ENCODE assay signal across 8 cellular contexts in the genomic region with DNA sequence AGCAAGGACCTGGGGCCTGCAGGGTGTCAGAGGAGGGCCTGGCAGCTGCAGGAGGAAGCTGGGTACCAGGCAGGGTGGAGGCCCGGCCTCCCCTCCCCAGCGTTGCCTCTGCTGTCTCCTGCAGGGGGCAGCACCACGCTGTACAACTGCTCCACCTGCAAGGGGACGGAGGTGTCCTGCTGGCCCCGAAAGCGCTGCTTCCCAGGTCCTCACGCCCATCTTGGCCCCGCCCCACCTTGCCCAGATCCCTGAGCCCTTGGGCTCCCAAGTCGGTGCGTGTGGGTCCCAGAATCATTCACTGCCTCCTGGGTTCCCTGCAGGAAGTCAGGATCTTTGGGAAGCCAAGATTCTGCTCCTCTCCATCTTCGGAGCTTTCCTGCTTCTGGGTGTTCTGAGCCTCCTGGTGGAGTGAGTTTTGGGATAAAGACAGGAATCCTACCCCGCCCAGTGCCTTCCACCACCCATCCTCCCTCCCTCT. TPM values are rescaled to one million over a fixed set of nuclear protein-coding genes. Genes with fewer than 3 reads are reported as not detected.
DNase-seq lines count a peak whose midpoint lies in the region; ATAC-seq and TF ChIP-seq lines count a peak whose summit lies in the region.

No MANE protein-coding gene starts in this region.

- H3K27ac Mint-ChIP-seq in endothelial cell (ENCODE audit: unreplicated experiment): no peak overlapping the region

- no peaks in the 10 kb centered on the region for H3K27me3 ChIP-seq in BJ (ENCODE audit: control insufficient read depth, insufficient read depth, low read length)
- H3K27me3 ChIP-seq in HAP-1 (ENCODE audit: low read depth): no peaks in the 10 kb centered on the region

- peaks cover 3% of the 10 kb centered on the region; the same call in 1 of the 2 replicates for H3K4me1 ChIP-seq in HAP-1

- in situ Hi-C loops in HAP-1 (cut with MboI; ENCODE audit: low sequenced_read_pairs): no loop called here

- no peaks in the 10 kb centered on the region for H3K9me3 Mint-ChIP-seq in endothelial cell (ENCODE audit: unreplicated experiment)

- H3K27me3 Mint-ChIP-seq in endothelial cell (ENCODE audit: unreplicated experiment): peaks cover 10% of the 10 kb centered on the region

- POLR2A ChIA-PET in BJ (lab: Charles Lee): interaction anchor here (0.6 kb wide), 2 partner anchors 122 to 205 kb away, joined by 4 to 20 read pairs; no protein-coding TSS in a partner anchor

- no peaks in the 10 kb centered on the region for H3K9me3 ChIP-seq in HAP-1

- H3K36me3 Mint-ChIP-seq in endothelial cell (ENCODE audit: low read depth, unreplicated experiment): no peaks in the 10 kb centered on the region

- H3K36me3 ChIP-seq in BJ (ENCODE audit: control insufficient read depth, insufficient read depth, low read length): no peaks in the 10 kb centered on the region
- H3K36me3 ChIP-seq in HAP-1 (replicated peaks): no peaks in the 10 kb centered on the region

- no peak for ATAC-seq in HG03095 (IDR thresholded peaks at IDR 0.05; ENCODE audit: unreplicated experiment)

- H3K4me1 Mint-ChIP-seq in endothelial cell (ENCODE audit: unreplicated experiment): peaks cover 15% of the 10 kb centered on the region

- TF ChIP-seq CTCF in BJ (IDR thresholded peaks at IDR 0.05; ENCODE audit: insufficient read depth, low read depth, low read length) (peak; percentile 89), endothelial cell (IDR thresholded peaks at IDR 0.05; ENCODE audit: unreplicated experiment) (peak; percentile 71)

- CTCF ChIA-PET in BJ (lab: Yijun Ruan, JAX): interaction anchor here (0.8 to 4.8 kb wide), 21 partner anchors 9 to 331 kb away, joined by 3 to 45 read pairs (median 7); partner anchors contain the start of genes PLSCR3, SENP3, SOX15 and TMEM102

- DNase-seq in BJ (ENCODE audit: low read depth) (no peak), HAP-1 (ENCODE audit: low spot score in 2 of 2) (peak; percentile 80 to 95), NOMO-1 (lab: John Stamatoyannopoulos, UW; ENCODE audit: unreplicated experiment in 2 of 2) (peak; percentile 54 to 56), endothelial cell (ENCODE audit: low spot score) (peak; percentile 87), mesenteric fat pad (ENCODE audit: low spot score) (peak; percentile 93)
- DNase-seq in activated CD8-positive, alpha-beta memory T cell treated with anti-CD3 and anti-CD28 coated beads for 4 hours (ENCODE audit: low read depth in 2 of 2): peak; percentile 67 to 73
- DNase-seq in stimulated activated CD8-positive, alpha-beta memory T cell treated with anti-CD3 and anti-CD28 coated beads, Interleukin-15, amount 100 ng/mL, for 48 hours (ENCODE audit: low read depth in 2 of 2): peak; percentile 77 to 79

- no peak overlapping the region for H3K4me3 Mint-ChIP-seq in endothelial cell (ENCODE audit: unreplicated experiment)

- H3K4me3 ChIP-seq in BJ (ENCODE audit: low read depth, low read length) (no peak overlapping the region), HAP-1 (no peak overlapping the region)

RNA-seq across cellular contexts. Expression of gene TMEM95, which starts 1.2 kb away (rescaled TPM):
- polyA plus RNA-seq in BJ (2011; rRNA removed): not detected in 2 replicates
- not detected in 2 replicates for polyA minus RNA-seq in BJ (2011; rRNA and poly(A)+ RNA removed)
- total RNA-seq in endothelial cell (ENCODE audit: unreplicated experiment) (not detected), mesenteric fat pad (not detected)

RNA-seq across cellular contexts. Expression of gene KCTD11, which starts 4.1 kb away (rescaled TPM):
- 16.2 and 19.8 TPM in 2 replicates for polyA plus RNA-seq in BJ (2011; rRNA removed)
- 11.7 and 15.9 TPM in 2 replicates for polyA minus RNA-seq in BJ (2011; rRNA and poly(A)+ RNA removed)
- total RNA-seq in endothelial cell (ENCODE audit: unreplicated experiment): 4.8 TPM
- 11.9 TPM for total RNA-seq in mesenteric fat pad

RNA-seq across cellular contexts. Expression of gene ACAP1, which starts 19.8 kb away (rescaled TPM):
- polyA plus RNA-seq in BJ (2011; rRNA removed): 1.7 and 2.0 TPM in 2 replicates
- 0.77 and 1.2 TPM in 2 replicates for polyA minus RNA-seq in BJ (2011; rRNA and poly(A)+ RNA removed)
- 5.5 TPM for total RNA-seq in endothelial cell (ENCODE audit: unreplicated experiment)
- total RNA-seq in mesenteric fat pad: 18.8 TPM

RNA-seq across cellular contexts. Expression of gene TNK1, which starts 24.8 kb away (rescaled TPM):
- polyA plus RNA-seq in BJ (2011; rRNA removed): 1.7 and 2.2 TPM in 2 replicates
- 1.3 and 2.9 TPM in 2 replicates for polyA minus RNA-seq in BJ (2011; rRNA and poly(A)+ RNA removed)
- total RNA-seq in endothelial cell (ENCODE audit: unreplicated experiment): 1.7 TPM
- total RNA-seq in mesenteric fat pad: 0.71 TPM

RNA-seq across cellular contexts. Expression of gene NEURL4, which starts 27.0 kb away (rescaled TPM):
- polyA plus RNA-seq in BJ (2011; rRNA removed): 8.0 and 14.9 TPM in 2 replicates
- polyA minus RNA-seq in BJ (2011; rRNA and poly(A)+ RNA removed): 12.9 and 14.8 TPM in 2 replicates
- total RNA-seq in endothelial cell (ENCODE audit: unreplicated experiment) (55.7 TPM), mesenteric fat pad (25.4 TPM)
